In the genomic region with DNA sequence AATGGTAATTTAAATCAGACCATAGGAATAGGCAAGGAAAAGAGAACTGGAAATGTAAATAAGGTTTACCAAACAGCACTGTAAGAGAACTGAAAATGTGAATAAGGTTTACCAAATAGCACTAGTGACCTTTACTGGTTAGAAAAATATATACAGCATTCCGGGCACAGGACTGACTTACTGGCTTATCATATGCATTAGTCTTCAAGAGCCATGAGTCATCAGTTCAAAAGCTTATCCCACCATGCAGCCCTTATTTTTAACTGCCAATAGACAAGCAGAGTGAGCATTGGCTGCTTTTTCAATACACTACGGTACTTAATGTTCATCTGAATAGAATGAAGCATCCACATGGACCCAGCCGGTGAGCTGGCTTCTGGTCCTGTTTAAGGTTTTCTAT, we compare ENCODE assay signal across 1 cellular context.
TF ChIP-seq lines count a peak whose summit lies in the region.

No MANE protein-coding gene starts in this region.

TF ChIP-seq in K562, 482 proteins besides CTCF, POLR2A, EP300 and RAD21 (continued from another document and continues in another):
- TF ChIP-seq, protein P1, sequence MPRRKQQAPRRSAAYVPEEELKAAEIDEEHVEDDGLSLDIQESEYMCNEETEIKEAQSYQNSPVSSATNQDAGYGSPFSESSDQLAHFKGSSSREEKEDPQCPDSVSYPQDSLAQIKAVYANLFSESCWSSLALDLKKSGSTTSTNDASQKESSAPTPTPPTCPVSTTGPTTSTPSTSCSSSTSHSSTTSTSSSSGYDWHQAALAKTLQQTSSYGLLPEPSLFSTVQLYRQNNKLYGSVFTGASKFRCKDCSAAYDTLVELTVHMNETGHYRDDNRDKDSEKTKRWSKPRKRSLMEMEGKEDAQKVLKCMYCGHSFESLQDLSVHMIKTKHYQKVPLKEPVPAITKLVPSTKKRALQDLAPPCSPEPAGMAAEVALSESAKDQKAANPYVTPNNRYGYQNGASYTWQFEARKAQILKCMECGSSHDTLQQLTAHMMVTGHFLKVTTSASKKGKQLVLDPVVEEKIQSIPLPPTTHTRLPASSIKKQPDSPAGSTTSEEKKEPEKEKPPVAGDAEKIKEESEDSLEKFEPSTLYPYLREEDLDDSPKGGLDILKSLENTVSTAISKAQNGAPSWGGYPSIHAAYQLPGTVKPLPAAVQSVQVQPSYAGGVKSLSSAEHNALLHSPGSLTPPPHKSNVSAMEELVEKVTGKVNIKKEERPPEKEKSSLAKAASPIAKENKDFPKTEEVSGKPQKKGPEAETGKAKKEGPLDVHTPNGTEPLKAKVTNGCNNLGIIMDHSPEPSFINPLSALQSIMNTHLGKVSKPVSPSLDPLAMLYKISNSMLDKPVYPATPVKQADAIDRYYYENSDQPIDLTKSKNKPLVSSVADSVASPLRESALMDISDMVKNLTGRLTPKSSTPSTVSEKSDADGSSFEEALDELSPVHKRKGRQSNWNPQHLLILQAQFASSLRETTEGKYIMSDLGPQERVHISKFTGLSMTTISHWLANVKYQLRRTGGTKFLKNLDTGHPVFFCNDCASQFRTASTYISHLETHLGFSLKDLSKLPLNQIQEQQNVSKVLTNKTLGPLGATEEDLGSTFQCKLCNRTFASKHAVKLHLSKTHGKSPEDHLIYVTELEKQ (CRISPR knock-in tag; IDR thresholded peaks at IDR 0.05), result no peak
- no peak for TF ChIP-seq CCNT2 (IDR thresholded peaks at IDR 0.05; ENCODE audit: borderline replicate concordance, extremely low read depth, insufficient read length, low read depth, low read length)
- TF ChIP-seq CEBPB (tag; IDR thresholded peaks at IDR 0.05), result no peak
- no peak for TF ChIP-seq MED1 (CRISPR knock-in tag; IDR thresholded peaks at IDR 0.05; ENCODE audit: borderline replicate concordance)
- no peak for TF ChIP-seq BCOR (IDR thresholded peaks at IDR 0.05)
- no peak for TF ChIP-seq NR2C1 (IDR thresholded peaks at IDR 0.05)
- no peak for TF ChIP-seq NR2C1 (tag; IDR thresholded peaks at IDR 0.05)
- TF ChIP-seq ETV5 (CRISPR knock-in tag; IDR thresholded peaks at IDR 0.05; ENCODE audit: low read depth), result no peak
- no peak for TF ChIP-seq ETV1 (tag; conservative IDR thresholded peaks at IDR 0.05; ENCODE audit: low read depth)
- TF ChIP-seq, protein P2, sequence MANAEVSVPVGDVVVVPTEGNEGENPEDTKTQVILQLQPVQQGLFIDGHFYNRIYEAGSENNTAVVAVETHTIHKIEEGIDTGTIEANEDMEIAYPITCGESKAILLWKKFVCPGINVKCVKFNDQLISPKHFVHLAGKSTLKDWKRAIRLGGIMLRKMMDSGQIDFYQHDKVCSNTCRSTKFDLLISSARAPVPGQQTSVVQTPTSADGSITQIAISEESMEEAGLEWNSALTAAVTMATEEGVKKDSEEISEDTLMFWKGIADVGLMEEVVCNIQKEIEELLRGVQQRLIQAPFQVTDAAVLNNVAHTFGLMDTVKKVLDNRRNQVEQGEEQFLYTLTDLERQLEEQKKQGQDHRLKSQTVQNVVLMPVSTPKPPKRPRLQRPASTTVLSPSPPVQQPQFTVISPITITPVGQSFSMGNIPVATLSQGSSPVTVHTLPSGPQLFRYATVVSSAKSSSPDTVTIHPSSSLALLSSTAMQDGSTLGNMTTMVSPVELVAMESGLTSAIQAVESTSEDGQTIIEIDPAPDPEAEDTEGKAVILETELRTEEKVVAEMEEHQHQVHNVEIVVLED (CRISPR knock-in tag; IDR thresholded peaks at IDR 0.05), result no peak
- no peak for TF ChIP-seq HLTF (IDR thresholded peaks at IDR 0.05)
- no peak for TF ChIP-seq ZNF12 (CRISPR knock-in tag; IDR thresholded peaks at IDR 0.05)
- peak; percentile 46; the same call in 1 of the 2 replicates for TF ChIP-seq POLR2AphosphoS5 (IDR thresholded peaks at IDR 0.05; ENCODE audit: control insufficient read depth, insufficient read depth, low read depth, low read length)
- no peak for TF ChIP-seq ZNF311 (CRISPR knock-in tag; IDR thresholded peaks at IDR 0.05)
- TF ChIP-seq MTA1 (IDR thresholded peaks at IDR 0.05; ENCODE audit: borderline replicate concordance), result no peak
- no peak for TF ChIP-seq GTF2F1 (IDR thresholded peaks at IDR 0.05; ENCODE audit: low read depth, low read length)
- TF ChIP-seq, protein P3, sequence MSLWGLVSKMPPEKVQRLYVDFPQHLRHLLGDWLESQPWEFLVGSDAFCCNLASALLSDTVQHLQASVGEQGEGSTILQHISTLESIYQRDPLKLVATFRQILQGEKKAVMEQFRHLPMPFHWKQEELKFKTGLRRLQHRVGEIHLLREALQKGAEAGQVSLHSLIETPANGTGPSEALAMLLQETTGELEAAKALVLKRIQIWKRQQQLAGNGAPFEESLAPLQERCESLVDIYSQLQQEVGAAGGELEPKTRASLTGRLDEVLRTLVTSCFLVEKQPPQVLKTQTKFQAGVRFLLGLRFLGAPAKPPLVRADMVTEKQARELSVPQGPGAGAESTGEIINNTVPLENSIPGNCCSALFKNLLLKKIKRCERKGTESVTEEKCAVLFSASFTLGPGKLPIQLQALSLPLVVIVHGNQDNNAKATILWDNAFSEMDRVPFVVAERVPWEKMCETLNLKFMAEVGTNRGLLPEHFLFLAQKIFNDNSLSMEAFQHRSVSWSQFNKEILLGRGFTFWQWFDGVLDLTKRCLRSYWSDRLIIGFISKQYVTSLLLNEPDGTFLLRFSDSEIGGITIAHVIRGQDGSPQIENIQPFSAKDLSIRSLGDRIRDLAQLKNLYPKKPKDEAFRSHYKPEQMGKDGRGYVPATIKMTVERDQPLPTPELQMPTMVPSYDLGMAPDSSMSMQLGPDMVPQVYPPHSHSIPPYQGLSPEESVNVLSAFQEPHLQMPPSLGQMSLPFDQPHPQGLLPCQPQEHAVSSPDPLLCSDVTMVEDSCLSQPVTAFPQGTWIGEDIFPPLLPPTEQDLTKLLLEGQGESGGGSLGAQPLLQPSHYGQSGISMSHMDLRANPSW (CRISPR knock-in tag; IDR thresholded peaks at IDR 0.05), result no peak
- TF ChIP-seq TAF1 (IDR thresholded peaks at IDR 0.05; ENCODE audit: control insufficient read depth, extremely low read depth, insufficient read depth, low read length, severe bottlenecking), result no peak
- no peak for TF ChIP-seq ZNF75A (CRISPR knock-in tag; IDR thresholded peaks at IDR 0.05)
- TF ChIP-seq, protein P4, sequence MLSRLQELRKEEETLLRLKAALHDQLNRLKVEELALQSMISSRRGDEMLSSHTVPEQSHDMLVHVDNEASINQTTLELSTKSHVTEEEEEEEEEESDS (CRISPR knock-in tag; IDR thresholded peaks at IDR 0.05), result no peak
- no peak for TF ChIP-seq NR3C1 (CRISPR knock-in tag; IDR thresholded peaks at IDR 0.05)
- TF ChIP-seq SETDB1 (IDR thresholded peaks at IDR 0.05; ENCODE audit: low read length), result no peak
- no peak for TF ChIP-seq FIP1L1 (IDR thresholded peaks at IDR 0.05; ENCODE audit: low read depth, low read length, poor library complexity, severe bottlenecking)
- TF ChIP-seq TEAD2 (tag; IDR thresholded peaks at IDR 0.05), result no peak
- peak in 1 of 2 experiments; percentile 48; a peak in 1 of 3 replicates for TF ChIP-seq CBX3 (IDR thresholded peaks at IDR 0.05; ENCODE audit: borderline replicate concordance in 1 of 2, low read length in 2 of 2)
- no peak for TF ChIP-seq ZNF263 (CRISPR knock-in tag; IDR thresholded peaks at IDR 0.05; ENCODE audit: borderline replicate concordance)
- no peak for TF ChIP-seq MCM3 (IDR thresholded peaks at IDR 0.05)
- TF ChIP-seq, protein P5, sequence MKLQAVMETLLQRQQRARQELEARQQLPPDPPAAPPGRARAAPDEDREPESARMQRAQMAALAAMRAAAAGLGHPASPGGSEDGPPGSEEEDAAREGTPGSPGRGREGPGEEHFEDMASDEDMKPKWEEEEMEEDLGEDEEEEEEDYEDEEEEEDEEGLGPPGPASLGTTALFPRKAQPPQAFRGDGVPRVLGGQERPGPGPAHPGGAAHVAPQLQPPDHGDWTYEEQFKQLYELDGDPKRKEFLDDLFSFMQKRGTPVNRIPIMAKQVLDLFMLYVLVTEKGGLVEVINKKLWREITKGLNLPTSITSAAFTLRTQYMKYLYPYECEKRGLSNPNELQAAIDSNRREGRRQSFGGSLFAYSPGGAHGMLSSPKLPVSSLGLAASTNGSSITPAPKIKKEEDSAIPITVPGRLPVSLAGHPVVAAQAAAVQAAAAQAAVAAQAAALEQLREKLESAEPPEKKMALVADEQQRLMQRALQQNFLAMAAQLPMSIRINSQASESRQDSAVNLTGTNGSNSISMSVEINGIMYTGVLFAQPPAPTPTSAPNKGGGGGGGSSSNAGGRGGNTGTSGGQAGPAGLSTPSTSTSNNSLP (IDR thresholded peaks at IDR 0.05; ENCODE audit: borderline replicate concordance, low read depth, low read length), result no peak
- no peak for TF ChIP-seq HNRNPK (IDR thresholded peaks at IDR 0.05; ENCODE audit: low read depth, low read length, poor library complexity, severe bottlenecking)
- TF ChIP-seq, protein P6, sequence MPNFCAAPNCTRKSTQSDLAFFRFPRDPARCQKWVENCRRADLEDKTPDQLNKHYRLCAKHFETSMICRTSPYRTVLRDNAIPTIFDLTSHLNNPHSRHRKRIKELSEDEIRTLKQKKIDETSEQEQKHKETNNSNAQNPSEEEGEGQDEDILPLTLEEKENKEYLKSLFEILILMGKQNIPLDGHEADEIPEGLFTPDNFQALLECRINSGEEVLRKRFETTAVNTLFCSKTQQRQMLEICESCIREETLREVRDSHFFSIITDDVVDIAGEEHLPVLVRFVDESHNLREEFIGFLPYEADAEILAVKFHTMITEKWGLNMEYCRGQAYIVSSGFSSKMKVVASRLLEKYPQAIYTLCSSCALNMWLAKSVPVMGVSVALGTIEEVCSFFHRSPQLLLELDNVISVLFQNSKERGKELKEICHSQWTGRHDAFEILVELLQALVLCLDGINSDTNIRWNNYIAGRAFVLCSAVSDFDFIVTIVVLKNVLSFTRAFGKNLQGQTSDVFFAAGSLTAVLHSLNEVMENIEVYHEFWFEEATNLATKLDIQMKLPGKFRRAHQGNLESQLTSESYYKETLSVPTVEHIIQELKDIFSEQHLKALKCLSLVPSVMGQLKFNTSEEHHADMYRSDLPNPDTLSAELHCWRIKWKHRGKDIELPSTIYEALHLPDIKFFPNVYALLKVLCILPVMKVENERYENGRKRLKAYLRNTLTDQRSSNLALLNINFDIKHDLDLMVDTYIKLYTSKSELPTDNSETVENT (CRISPR knock-in tag; IDR thresholded peaks at IDR 0.05), result no peak
- TF ChIP-seq, protein P7, sequence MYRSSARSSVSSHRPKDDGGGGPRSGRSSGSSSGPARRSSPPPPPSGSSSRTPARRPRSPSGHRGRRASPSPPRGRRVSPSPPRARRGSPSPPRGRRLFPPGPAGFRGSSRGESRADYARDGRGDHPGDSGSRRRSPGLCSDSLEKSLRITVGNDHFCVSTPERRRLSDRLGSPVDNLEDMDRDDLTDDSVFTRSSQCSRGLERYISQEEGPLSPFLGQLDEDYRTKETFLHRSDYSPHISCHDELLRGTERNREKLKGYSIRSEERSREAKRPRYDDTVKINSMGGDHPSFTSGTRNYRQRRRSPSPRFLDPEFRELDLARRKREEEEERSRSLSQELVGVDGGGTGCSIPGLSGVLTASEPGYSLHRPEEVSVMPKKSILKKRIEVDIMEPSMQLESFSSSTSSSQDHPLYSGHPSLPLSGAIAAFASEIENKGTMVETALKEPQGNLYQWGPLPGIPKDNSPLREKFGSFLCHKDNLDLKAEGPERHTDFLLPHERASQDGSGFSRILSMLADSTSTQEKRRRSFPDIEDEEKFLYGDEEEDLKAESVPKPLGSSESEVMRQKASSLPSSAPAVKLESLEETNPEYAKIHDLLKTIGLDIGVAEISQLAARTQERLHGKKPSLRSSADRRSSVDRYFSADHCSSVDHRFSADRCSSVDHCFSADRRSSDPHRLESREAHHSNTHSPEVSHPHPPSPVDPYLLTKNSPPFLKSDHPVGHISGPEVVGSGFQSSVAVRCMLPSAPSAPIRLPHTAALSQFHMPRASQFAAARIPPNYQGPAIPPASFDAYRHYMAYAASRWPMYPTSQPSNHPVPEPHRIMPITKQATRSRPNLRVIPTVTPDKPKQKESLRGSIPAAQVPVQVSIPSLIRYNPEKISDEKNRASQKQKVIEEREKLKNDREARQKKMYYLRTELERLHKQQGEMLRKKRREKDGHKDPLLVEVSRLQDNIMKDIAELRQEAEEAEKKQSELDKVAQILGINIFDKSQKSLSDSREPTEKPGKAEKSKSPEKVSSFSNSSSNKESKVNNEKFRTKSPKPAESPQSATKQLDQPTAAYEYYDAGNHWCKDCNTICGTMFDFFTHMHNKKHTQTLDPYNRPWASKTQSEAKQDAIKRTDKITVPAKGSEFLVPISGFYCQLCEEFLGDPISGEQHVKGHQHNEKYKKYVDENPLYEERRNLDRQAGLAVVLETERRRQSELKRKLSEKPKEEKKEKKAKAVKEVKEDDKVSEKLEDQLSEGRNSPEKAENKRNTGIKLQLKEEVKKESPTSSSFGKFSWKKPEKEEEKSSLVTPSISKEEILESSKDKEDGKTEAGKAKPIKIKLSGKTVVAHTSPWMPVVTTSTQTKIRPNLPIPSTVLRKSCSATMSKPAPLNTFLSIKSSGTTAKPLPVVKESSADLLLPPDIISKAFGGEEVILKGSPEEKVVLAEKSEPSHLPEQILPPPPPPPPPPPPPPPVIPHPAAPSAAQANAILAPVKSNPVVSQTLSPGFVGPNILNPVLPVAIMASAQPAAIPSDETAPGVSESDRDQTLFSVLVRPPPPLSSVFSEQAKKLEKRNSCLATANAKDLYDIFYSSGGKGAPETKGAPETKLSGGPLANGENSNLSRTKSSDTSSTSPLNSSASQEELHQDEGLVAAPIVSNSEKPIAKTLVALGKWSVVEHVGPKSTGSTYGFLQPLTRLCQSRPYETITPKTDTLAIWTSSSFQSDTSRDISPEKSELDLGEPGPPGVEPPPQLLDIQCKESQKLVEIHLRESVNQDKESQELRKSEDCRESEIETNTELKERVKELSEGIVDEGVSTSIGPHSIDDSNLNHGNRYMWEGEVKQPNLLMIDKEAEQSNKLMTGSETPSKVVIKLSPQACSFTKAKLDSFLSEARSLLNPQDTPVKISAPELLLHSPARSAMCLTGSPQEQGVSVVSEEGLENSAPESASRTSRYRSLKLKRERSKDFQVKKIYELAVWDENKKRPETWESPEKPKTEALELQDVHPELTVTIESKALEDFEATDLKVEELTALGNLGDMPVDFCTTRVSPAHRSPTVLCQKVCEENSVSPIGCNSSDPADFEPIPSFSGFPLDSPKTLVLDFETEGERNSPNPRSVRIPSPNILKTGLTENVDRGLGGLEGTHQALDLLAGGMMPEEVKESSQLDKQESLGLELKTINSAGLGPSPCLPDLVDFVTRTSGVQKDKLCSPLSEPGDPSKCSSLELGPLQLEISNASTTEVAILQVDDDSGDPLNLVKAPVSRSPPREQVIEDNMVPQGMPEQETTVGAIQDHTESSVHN (IDR thresholded peaks at IDR 0.05; ENCODE audit: borderline replicate concordance in 1 of 2, low read depth in 1 of 2), result no peak
- TF ChIP-seq HNRNPL (IDR thresholded peaks at IDR 0.05; ENCODE audit: low read depth, low read length), result no peak
- no peak for TF ChIP-seq SNIP1 (IDR thresholded peaks at IDR 0.05; ENCODE audit: low read depth)
- no peak for TF ChIP-seq GATAD2B (IDR thresholded peaks at IDR 0.05; ENCODE audit: borderline replicate concordance)
- peak; percentile 84 for TF ChIP-seq CBFA2T3 (IDR thresholded peaks at IDR 0.05)
- no peak for TF ChIP-seq ZBED1 (IDR thresholded peaks at IDR 0.05)
- TF ChIP-seq, protein P8, sequence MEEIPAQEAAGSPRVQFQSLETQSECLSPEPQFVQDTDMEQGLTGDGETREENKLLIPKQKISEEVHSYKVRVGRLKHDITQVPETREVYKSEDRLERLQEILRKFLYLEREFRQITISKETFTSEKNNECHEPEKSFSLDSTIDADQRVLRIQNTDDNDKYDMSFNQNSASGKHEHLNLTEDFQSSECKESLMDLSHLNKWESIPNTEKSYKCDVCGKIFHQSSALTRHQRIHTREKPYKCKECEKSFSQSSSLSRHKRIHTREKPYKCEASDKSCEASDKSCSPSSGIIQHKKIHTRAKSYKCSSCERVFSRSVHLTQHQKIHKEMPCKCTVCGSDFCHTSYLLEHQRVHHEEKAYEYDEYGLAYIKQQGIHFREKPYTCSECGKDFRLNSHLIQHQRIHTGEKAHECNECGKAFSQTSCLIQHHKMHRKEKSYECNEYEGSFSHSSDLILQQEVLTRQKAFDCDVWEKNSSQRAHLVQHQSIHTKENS (CRISPR knock-in tag; IDR thresholded peaks at IDR 0.05), result no peak
- TF ChIP-seq HDAC8 (tag; IDR thresholded peaks at IDR 0.05), result no peak
